In genomic region chr22:42645938-42646568, GRCh38 we compare ENCODE assay signal across 1 cellular context.
TF ChIP-seq lines count a peak whose summit lies in the region.

No MANE protein-coding gene starts in this region.

TF ChIP-seq in GM12891, 5 proteins besides CTCF, POLR2A, EP300 and RAD21:
- TF ChIP-seq SPI1 (IDR thresholded peaks at IDR 0.05; ENCODE audit: low read depth, low read length) (no peak), POU2F2 (IDR thresholded peaks at IDR 0.05; ENCODE audit: low read depth, low read length) (no peak), POLR2AphosphoS5 (IDR thresholded peaks at IDR 0.05; ENCODE audit: low read depth, low read length) (no peak), PAX5 (IDR thresholded peaks at IDR 0.05; ENCODE audit: insufficient read depth, low read length, severe bottlenecking) (no peak), TAF1 (IDR thresholded peaks at IDR 0.05; ENCODE audit: low read depth, low read length) (no peak)
